In genomic region chr3:31408720-31409119, GRCh38 we compare ENCODE assay signal across 21 cellular contexts.
"Had no signal": no experiment of that assay in that cellular context is flagged by ENCODE, and none has a peak within 500 bp of the region (broad histone marks: within the 10 kb centered on the region; RNA-seq: fewer than 3 reads in every experiment).

No MANE protein-coding gene starts in this region.

- H3K27me3 ChIP-seq: esophagus muscularis mucosa, left lung, spleen, transverse colon had no signal

- H3K27ac Mint-ChIP-seq: activated CD4-positive, alpha-beta memory T cell treated with anti-CD3 and anti-CD28 coated beads, Interleukin-2, amount 10 ng/mL, durations not matched to agents 7 days and 5 days; activated naive CD8-positive, alpha-beta T cell; activated T-helper 17 cell treated with anti-CD3 and anti-CD28 coated beads, Interleukin-2, amount 50 U/mL, for 72 hours; dendritic cell treated with granulocyte-macrophage colony-stimulating factor and Interleukin-4, amounts not matched to agents 40 ng/mL and 50 ng/mL, for 4 days; natural killer cell had no signal

- H3K9me3 Mint-ChIP-seq: activated T-cell treated with anti-CD3 and anti-CD28 coated beads, Interleukin-2, amount 50 U/mL, for 4 hours; activated T-helper 17 cell treated with anti-CD3 and anti-CD28 coated beads, Interleukin-2, amount 50 U/mL, for 72 hours; central memory CD8-positive, alpha-beta T cell; dendritic cell treated with granulocyte-macrophage colony-stimulating factor and Interleukin-4, amounts not matched to agents 40 ng/mL and 50 ng/mL, for 4 days; natural killer cell had no signal

- H3K4me3 ChIP-seq: esophagus muscularis mucosa, left lung, lower lobe of right lung, spleen, transverse colon had no signal

- H3K9me3 ChIP-seq: esophagus muscularis mucosa, left lung, lower lobe of right lung, spleen, transverse colon had no signal

- H3K4me1 Mint-ChIP-seq: activated CD4-positive, alpha-beta memory T cell treated with anti-CD3 and anti-CD28 coated beads, Interleukin-2, amount 10 ng/mL, durations not matched to agents 7 days and 5 days; natural killer cell had no signal

- H3K4me3 Mint-ChIP-seq: activated CD4-positive, alpha-beta memory T cell treated with anti-CD3 and anti-CD28 coated beads, Interleukin-2, amount 10 ng/mL, durations not matched to agents 7 days and 5 days; activated naive CD8-positive, alpha-beta T cell; activated T-cell treated with anti-CD3 and anti-CD28 coated beads, Interleukin-2, amount 50 U/mL, for 4 hours; activated T-helper 17 cell treated with anti-CD3 and anti-CD28 coated beads, Interleukin-2, amount 50 U/mL, for 72 hours; central memory CD8-positive, alpha-beta T cell; dendritic cell treated with granulocyte-macrophage colony-stimulating factor and Interleukin-4, amounts not matched to agents 40 ng/mL and 50 ng/mL, for 4 days; natural killer cell had no signal

- DNase-seq: activated CD4-positive, alpha-beta memory T cell treated with anti-CD3 and anti-CD28 coated beads, Interleukin-2, amount 10 ng/mL, durations not matched to agents 7 days and 5 days; activated CD4-positive, alpha-beta T cell treated with anti-CD3 and anti-CD28 coated beads for 48 hours; activated T-cell treated with anti-CD3 and anti-CD28 coated beads, Interleukin-2, amount 50 U/mL, for 4 hours; anterior cingulate cortex; foreskin melanocyte; left lung; lower lobe of right lung; mesenchymal stem cell; natural killer cell; posterior cingulate gyrus; right cardiac atrium; spleen; stimulated activated naive CD4-positive, alpha-beta T cell; transverse colon; WERI-Rb-1 had no signal

- H3K27ac ChIP-seq: esophagus muscularis mucosa, left lung, lower lobe of right lung, spleen, transverse colon, WERI-Rb-1 had no signal

- H3K27me3 Mint-ChIP-seq: activated CD4-positive, alpha-beta memory T cell treated with anti-CD3 and anti-CD28 coated beads, Interleukin-2, amount 10 ng/mL, durations not matched to agents 7 days and 5 days; activated T-helper 17 cell treated with anti-CD3 and anti-CD28 coated beads, Interleukin-2, amount 50 U/mL, for 72 hours; central memory CD8-positive, alpha-beta T cell; dendritic cell treated with granulocyte-macrophage colony-stimulating factor and Interleukin-4, amounts not matched to agents 40 ng/mL and 50 ng/mL, for 4 days had no signal

- H3K36me3 ChIP-seq: esophagus muscularis mucosa, left lung, lower lobe of right lung, spleen, transverse colon, WERI-Rb-1 had no signal

- H3K4me1 ChIP-seq: left lung, lower lobe of right lung, spleen, transverse colon had no signal

- ATAC-seq: activated CD4-positive, CD25-positive, alpha-beta regulatory T cell treated with anti-CD3 and anti-CD28 coated beads, Interleukin-2, amount 50 U/mL, for 24 hours; activated T-cell treated with anti-CD3 and anti-CD28 coated beads, Interleukin-2, amount 50 U/mL, for 4 hours; activated T-helper 17 cell treated with anti-CD3 and anti-CD28 coated beads, Interleukin-2, amount 50 U/mL, for 72 hours; left lung; lower lobe of right lung; natural killer cell; right cardiac atrium had no signal
